1 cellular context compared by ENCODE assay signal in the genomic region with DNA sequence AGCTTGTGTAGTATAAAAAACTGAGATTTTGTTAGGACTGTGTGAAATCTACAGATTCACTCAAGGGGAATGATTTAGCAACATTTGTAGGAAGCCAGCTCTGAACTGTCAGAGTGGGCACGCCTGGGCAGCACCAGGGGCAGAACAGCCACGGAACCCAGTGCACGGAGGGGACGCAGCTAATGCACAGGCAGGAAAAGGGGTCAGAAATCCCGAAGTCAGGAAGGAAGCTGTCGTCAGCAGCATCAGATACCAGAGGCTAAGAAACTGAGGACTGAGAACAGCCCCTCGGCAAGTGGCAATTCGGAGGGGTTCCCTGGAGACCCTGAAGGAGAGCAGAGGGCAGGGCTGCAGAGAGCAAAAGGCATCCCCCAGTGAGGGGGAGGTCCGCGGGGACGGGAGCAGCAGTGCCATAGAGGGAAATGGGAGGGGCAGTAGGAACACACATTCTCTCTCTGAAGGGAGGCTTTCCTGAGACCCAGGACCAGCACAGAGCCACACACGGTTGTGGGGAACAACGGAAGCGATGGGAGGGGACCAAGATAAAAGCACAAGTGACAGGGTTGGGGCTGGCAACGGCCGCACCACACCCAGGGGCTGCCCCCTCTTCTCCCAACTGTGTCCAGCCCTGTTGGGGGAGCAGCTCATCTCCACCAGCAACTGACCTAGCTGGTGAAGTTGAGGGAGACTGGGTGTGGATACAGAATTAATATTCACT.
TF ChIP-seq lines count a peak whose summit lies in the region.

No MANE protein-coding gene starts in this region.

TF ChIP-seq in SK-N-SH treated with all-trans-retinoic acid at 6 μM for 48 hours, 23 proteins besides CTCF, POLR2A, EP300 and RAD21 (continued from another document):
- TF ChIP-seq, protein P1, sequence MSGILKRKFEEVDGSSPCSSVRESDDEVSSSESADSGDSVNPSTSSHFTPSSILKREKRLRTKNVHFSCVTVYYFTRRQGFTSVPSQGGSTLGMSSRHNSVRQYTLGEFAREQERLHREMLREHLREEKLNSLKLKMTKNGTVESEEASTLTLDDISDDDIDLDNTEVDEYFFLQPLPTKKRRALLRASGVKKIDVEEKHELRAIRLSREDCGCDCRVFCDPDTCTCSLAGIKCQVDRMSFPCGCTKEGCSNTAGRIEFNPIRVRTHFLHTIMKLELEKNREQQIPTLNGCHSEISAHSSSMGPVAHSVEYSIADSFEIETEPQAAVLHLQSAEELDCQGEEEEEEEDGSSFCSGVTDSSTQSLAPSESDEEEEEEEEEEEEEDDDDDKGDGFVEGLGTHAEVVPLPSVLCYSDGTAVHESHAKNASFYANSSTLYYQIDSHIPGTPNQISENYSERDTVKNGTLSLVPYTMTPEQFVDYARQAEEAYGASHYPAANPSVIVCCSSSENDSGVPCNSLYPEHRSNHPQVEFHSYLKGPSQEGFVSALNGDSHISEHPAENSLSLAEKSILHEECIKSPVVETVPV (CRISPR knock-in tag; IDR thresholded peaks at IDR 0.05) = no peak
- TF ChIP-seq TCF4 (CRISPR knock-in tag; IDR thresholded peaks at IDR 0.05; ENCODE audit: borderline replicate concordance) (no peak), ZFP3 (CRISPR knock-in tag; IDR thresholded peaks at IDR 0.05) (no peak), ESRRG (CRISPR knock-in tag; IDR thresholded peaks at IDR 0.05) (no peak), BACH2 (CRISPR knock-in tag; IDR thresholded peaks at IDR 0.05; ENCODE audit: borderline replicate concordance) (no peak), GLIS3 (CRISPR knock-in tag; IDR thresholded peaks at IDR 0.05) (no peak), ARNTL (CRISPR knock-in tag; IDR thresholded peaks at IDR 0.05; ENCODE audit: borderline replicate concordance, low read depth) (no peak), ZNF8 (CRISPR knock-in tag; IDR thresholded peaks at IDR 0.05) (no peak), OSR1 (CRISPR knock-in tag; IDR thresholded peaks at IDR 0.05) (no peak), ZNF565 (CRISPR knock-in tag; conservative IDR thresholded peaks at IDR 0.05; ENCODE audit: low read depth) (no peak), ZNF70 (CRISPR knock-in tag; IDR thresholded peaks at IDR 0.05) (no peak)
- TF ChIP-seq, protein P2, sequence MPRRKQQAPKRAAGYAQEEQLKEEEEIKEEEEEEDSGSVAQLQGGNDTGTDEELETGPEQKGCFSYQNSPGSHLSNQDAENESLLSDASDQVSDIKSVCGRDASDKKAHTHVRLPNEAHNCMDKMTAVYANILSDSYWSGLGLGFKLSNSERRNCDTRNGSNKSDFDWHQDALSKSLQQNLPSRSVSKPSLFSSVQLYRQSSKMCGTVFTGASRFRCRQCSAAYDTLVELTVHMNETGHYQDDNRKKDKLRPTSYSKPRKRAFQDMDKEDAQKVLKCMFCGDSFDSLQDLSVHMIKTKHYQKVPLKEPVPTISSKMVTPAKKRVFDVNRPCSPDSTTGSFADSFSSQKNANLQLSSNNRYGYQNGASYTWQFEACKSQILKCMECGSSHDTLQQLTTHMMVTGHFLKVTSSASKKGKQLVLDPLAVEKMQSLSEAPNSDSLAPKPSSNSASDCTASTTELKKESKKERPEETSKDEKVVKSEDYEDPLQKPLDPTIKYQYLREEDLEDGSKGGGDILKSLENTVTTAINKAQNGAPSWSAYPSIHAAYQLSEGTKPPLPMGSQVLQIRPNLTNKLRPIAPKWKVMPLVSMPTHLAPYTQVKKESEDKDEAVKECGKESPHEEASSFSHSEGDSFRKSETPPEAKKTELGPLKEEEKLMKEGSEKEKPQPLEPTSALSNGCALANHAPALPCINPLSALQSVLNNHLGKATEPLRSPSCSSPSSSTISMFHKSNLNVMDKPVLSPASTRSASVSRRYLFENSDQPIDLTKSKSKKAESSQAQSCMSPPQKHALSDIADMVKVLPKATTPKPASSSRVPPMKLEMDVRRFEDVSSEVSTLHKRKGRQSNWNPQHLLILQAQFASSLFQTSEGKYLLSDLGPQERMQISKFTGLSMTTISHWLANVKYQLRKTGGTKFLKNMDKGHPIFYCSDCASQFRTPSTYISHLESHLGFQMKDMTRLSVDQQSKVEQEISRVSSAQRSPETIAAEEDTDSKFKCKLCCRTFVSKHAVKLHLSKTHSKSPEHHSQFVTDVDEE (CRISPR knock-in tag; IDR thresholded peaks at IDR 0.05) = no peak
- TF ChIP-seq, protein P3, sequence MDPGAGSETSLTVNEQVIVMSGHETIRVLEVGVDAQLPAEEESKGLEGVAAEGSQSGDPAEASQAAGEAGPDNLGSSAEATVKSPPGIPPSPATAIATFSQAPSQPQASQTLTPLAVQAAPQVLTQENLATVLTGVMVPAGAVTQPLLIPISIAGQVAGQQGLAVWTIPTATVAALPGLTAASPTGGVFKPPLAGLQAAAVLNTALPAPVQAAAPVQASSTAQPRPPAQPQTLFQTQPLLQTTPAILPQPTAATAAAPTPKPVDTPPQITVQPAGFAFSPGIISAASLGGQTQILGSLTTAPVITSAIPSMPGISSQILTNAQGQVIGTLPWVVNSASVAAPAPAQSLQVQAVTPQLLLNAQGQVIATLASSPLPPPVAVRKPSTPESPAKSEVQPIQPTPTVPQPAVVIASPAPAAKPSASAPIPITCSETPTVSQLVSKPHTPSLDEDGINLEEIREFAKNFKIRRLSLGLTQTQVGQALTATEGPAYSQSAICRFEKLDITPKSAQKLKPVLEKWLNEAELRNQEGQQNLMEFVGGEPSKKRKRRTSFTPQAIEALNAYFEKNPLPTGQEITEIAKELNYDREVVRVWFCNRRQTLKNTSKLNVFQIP (CRISPR knock-in tag; IDR thresholded peaks at IDR 0.05; ENCODE audit: borderline replicate concordance, low read depth) = no peak
- TF ChIP-seq, protein P4, sequence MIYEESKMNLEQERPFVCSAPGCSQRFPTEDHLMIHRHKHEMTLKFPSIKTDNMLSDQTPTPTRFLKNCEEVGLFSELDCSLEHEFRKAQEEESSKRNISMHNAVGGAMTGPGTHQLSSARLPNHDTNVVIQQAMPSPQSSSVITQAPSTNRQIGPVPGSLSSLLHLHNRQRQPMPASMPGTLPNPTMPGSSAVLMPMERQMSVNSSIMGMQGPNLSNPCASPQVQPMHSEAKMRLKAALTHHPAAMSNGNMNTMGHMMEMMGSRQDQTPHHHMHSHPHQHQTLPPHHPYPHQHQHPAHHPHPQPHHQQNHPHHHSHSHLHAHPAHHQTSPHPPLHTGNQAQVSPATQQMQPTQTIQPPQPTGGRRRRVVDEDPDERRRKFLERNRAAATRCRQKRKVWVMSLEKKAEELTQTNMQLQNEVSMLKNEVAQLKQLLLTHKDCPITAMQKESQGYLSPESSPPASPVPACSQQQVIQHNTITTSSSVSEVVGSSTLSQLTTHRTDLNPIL (CRISPR knock-in tag; IDR thresholded peaks at IDR 0.05; ENCODE audit: low read depth) = no peak
